In genomic region chr1:158177705-158178450, GRCh38 we compare ENCODE assay signal across 8 cellular contexts. TPM values are rescaled to one million over a fixed set of nuclear protein-coding genes. Genes with fewer than 3 reads are reported as not detected.
DNase-seq lines count a peak whose midpoint lies in the region; ATAC-seq, FAIRE-seq and TF ChIP-seq lines count a peak whose summit lies in the region.

No MANE protein-coding gene starts in this region.

- TF ChIP-seq CTCF in choroid plexus epithelial cell (conservative IDR thresholded peaks at IDR 0.05; ENCODE audit: low read depth, low read length): no peak
- no peak for TF ChIP-seq CTCF in kidney (IDR thresholded peaks at IDR 0.05; ENCODE audit: borderline replicate concordance, extremely low read depth, insufficient read depth)

- no peak overlapping the region for H3K27ac ChIP-seq in kidney (ENCODE audit: low read depth in 2 of 2, low read length in 2 of 2)

- H3K9me3 ChIP-seq in kidney (ENCODE audit: control insufficient read depth in 1 of 2, low read length in 2 of 2) (no peaks in the 10 kb centered on the region), skeletal muscle satellite cell (replicated peaks; ENCODE audit: low read length) (no peaks in the 10 kb centered on the region)

- no peak for FAIRE-seq in kidney (lab: Jason Lieb, UNC)

- ATAC-seq in GM21619 (IDR thresholded peaks at IDR 0.05; ENCODE audit: unreplicated experiment): no peak
- no peak for ATAC-seq in HG03095 (IDR thresholded peaks at IDR 0.05; ENCODE audit: unreplicated experiment)

- peak overlapping the region; percentile 93 for H3K4me2 ChIP-seq in skeletal muscle satellite cell (ENCODE audit: low read length)

- DNase-seq in activated naive CD4-positive, alpha-beta T cell treated with Interleukin-2 at 50 U/mL for 16 hours: peak; percentile 12
- DNase-seq in activated naive CD4-positive, alpha-beta T cell (lab: John Stamatoyannopoulos, UW): no peak
- DNase-seq in RPMI7951 (ENCODE audit: low read depth) (peak; percentile 86), choroid plexus epithelial cell (ENCODE audit: low read depth) (peak; percentile 70), kidney (peak; percentile 95)

- H3K9ac ChIP-seq in kidney (ENCODE audit: low read length in 2 of 2) (peak overlapping the region in 1 of 2 donors; percentile 9), skeletal muscle satellite cell (ENCODE audit: low read depth, low read length) (no peak overlapping the region)

- H3K27me3 ChIP-seq in skeletal muscle satellite cell (ENCODE audit: control insufficient read depth, insufficient read depth, low read length): peaks cover 68% of the 10 kb centered on the region

- H3K4me1 ChIP-seq in kidney (ENCODE audit: control insufficient read depth in 1 of 2, insufficient read depth in 1 of 2, low read depth in 1 of 2, low read length in 2 of 2) (peaks cover 0 to 6% of the 10 kb centered on the region in 2 donors), skeletal muscle satellite cell (ENCODE audit: control insufficient read depth, insufficient read depth, low read length) (peaks cover 12% of the 10 kb centered on the region)

- H3K36me3 ChIP-seq in kidney (ENCODE audit: control insufficient read depth in 1 of 2, insufficient read depth in 2 of 2, low read length in 2 of 2): no peaks in the 10 kb centered on the region
- H3K36me3 ChIP-seq in skeletal muscle satellite cell (ENCODE audit: insufficient read depth, low read length): no peaks in the 10 kb centered on the region

- intact Hi-C loops in kidney (cut with DNase I): no loop called here

- H3K4me3 ChIP-seq in choroid plexus epithelial cell (ENCODE audit: low read depth, low read length): peak overlapping the region; percentile 70
- H3K4me3 ChIP-seq in kidney (ENCODE audit: low read length in 2 of 2): peak overlapping the region; percentile 12 to 46
- H3K4me3 ChIP-seq in skeletal muscle satellite cell (ENCODE audit: low read length): peak overlapping the region; percentile 70

RNA-seq across cellular contexts. Expression of gene CD1D, which starts 2.8 kb away (rescaled TPM):
- total RNA-seq in RPMI7951 (2014; rRNA removed; shearing (Covaris generic)): 0.36 and 1.3 TPM in 2 replicates
- 3.2 TPM for total RNA-seq in kidney
- polyA plus RNA-seq in kidney (ENCODE audit: insufficient read depth, low read depth, low replicate concordance): 0.77 TPM
- total RNA-seq in skeletal muscle satellite cell (2012; rRNA removed): 0.22 and 1.0 TPM in 2 replicates

Comparison
In these comparisons a context has a peak if more than half of its experiments do, and no peak if none do; other contexts are left out.
1. DNase-seq: peak in activated naive CD4-positive, alpha-beta T cell treated with Interleukin-2 at 50 U/mL for 16 hours (single experiment), RPMI7951 (single experiment), choroid plexus epithelial cell (single experiment) and kidney (single experiment); none in activated naive CD4-positive, alpha-beta T cell (0 of 4).
2. Peak in every context shown above with its lines, with median percentiles within 50 percentile points of each other: H3K4me3 ChIP-seq.